25 cellular contexts compared by ENCODE assay signal in the genomic region with DNA sequence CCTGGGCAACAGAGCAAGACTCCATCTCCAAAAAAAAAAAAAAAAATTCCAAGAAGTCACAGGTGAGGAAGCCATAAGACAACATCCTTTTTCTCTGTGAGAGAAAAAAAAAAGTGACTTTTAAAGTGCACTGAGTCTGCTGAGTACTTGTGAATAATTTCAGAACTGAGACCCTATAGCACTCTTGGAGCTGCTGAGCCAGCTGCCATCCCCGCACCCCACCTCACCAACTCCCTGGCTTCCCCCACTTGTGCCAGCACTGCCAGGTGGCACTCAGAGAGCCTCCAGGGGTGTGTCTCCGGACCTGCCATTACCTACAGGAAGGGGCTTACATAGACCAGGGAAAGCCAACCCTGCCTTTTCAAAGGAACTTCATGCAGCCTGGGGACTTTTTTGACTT. TPM values are rescaled to one million over a fixed set of nuclear protein-coding genes. Genes with fewer than 3 reads are reported as not detected.
"Had no signal": no experiment of that assay in that cellular context is flagged by ENCODE, and none has a peak within 500 bp of the region (broad histone marks: within the 10 kb centered on the region; RNA-seq: fewer than 3 reads in every experiment).

No MANE protein-coding gene starts in this region.

- ATAC-seq: heart right ventricle, left lung had no signal

- DNase-seq: activated B cell treated with CpG ODN at 0.5 μM for 24 hours; activated CD4-positive, alpha-beta memory T cell treated with anti-CD3 and anti-CD28 coated beads for 36 hours; activated CD4-positive, alpha-beta T cell treated with anti-CD3 and anti-CD28 coated beads for 4 hours; activated gamma-delta T cell treated with Interleukin-2 at 50 U/mL for 16 hours; activated T-cell treated with anti-CD3 and anti-CD28 coated beads for 4 hours; amygdala; effector memory CD4-positive, alpha-beta T cell; heart right ventricle; left lung; mammary epithelial cell; nephron progenitor cell; occipital lobe; retina; spleen; stimulated activated CD4-positive, alpha-beta T cell treated with anti-CD3 and anti-CD28 coated beads, Interleukin-2, amount 100 ng/mL, for 24 hours; stomach; trophoblast cell had no signal

- H3K27ac ChIP-seq: cardiac muscle cell, esophagus muscularis mucosa, heart right ventricle, left lung, spleen, vagina had no signal

- H3K4me1 ChIP-seq: esophagus muscularis mucosa, vagina had no signal

- H3K27me3 ChIP-seq: cardiac muscle cell, esophagus muscularis mucosa, heart right ventricle, left lung, spleen, stomach, vagina had no signal

- H3K9me3 Mint-ChIP-seq: activated B cell treated with CpG ODN at 0.5 μM for 24 hours; activated CD4-positive, alpha-beta memory T cell treated with anti-CD3 and anti-CD28 coated beads for 36 hours; dendritic cell treated with granulocyte-macrophage colony-stimulating factor and Interleukin-4, amounts not matched to agents 40 ng/mL and 50 ng/mL, for 4 days; nephron progenitor cell had no signal

- H3K4me1 Mint-ChIP-seq: nephron progenitor cell had no signal

- H3K27ac Mint-ChIP-seq: activated B cell treated with CpG ODN at 0.5 μM for 24 hours; activated CD4-positive, alpha-beta memory T cell treated with anti-CD3 and anti-CD28 coated beads for 36 hours; activated naive CD8-positive, alpha-beta T cell; activated T-helper 1 cell treated with anti-CD3 and anti-CD28 coated beads, Interleukin-12 subunit alpha, Interleukin-12 subunit beta, Interleukin-2, Interleukin-4 antibody, amounts not matched to agents 30 ng/mL and 10 ng/mL and 1 ng/mL, durations not matched to agents 14 hours and 24 hours and 36 hours; dendritic cell treated with granulocyte-macrophage colony-stimulating factor and Interleukin-4, amounts not matched to agents 40 ng/mL and 50 ng/mL, for 4 days; nephron progenitor cell had no signal

- H3K4me3 ChIP-seq: cardiac muscle cell, esophagus muscularis mucosa, heart right ventricle, left lung, spleen, stomach, vagina had no signal

- FAIRE-seq: endothelial cell of umbilical vein had no signal

- H3K4me3 Mint-ChIP-seq: activated B cell treated with CpG ODN at 0.5 μM for 24 hours; activated CD4-positive, alpha-beta memory T cell treated with anti-CD3 and anti-CD28 coated beads for 36 hours; activated naive CD8-positive, alpha-beta T cell; activated T-helper 1 cell treated with anti-CD3 and anti-CD28 coated beads, Interleukin-12 subunit alpha, Interleukin-12 subunit beta, Interleukin-2, Interleukin-4 antibody, amounts not matched to agents 30 ng/mL and 10 ng/mL and 1 ng/mL, durations not matched to agents 14 hours and 24 hours and 36 hours; dendritic cell treated with granulocyte-macrophage colony-stimulating factor and Interleukin-4, amounts not matched to agents 40 ng/mL and 50 ng/mL, for 4 days; nephron progenitor cell had no signal

- H3K27me3 Mint-ChIP-seq: activated B cell treated with CpG ODN at 0.5 μM for 24 hours; activated CD4-positive, alpha-beta memory T cell treated with anti-CD3 and anti-CD28 coated beads for 36 hours; activated naive CD8-positive, alpha-beta T cell; dendritic cell treated with granulocyte-macrophage colony-stimulating factor and Interleukin-4, amounts not matched to agents 40 ng/mL and 50 ng/mL, for 4 days had no signal

RNA-seq across cellular contexts. Expression of a gene that starts 39.2 kb away (rescaled TPM):
- total RNA-seq: activated CD4-positive, alpha-beta memory T cell treated with anti-CD3 and anti-CD28 coated beads for 36 hours; chondrocyte had no signal
